In genomic region chr10:91887075-91887899, GRCh38 we compare ENCODE assay signal across 8 cellular contexts. TPM values are rescaled to one million over a fixed set of nuclear protein-coding genes. Genes with fewer than 3 reads are reported as not detected.
DNase-seq lines count a peak whose midpoint lies in the region; ATAC-seq and TF ChIP-seq lines count a peak whose summit lies in the region.

No MANE protein-coding gene starts in this region.

- peaks cover 55% of the 10 kb centered on the region for H3K4me1 Mint-ChIP-seq in GM23338
- H3K4me1 Mint-ChIP-seq in stimulated activated memory B cell treated with anti-CD40 and anti-IgM and Interleukin-4, amounts not matched to agents 10 μg/mL and 1 μg/mL and 100 μg/mL, for 72 hours, result peaks cover 18% of the 10 kb centered on the region

- H3K4me1 ChIP-seq in ACC112 (ENCODE audit: control insufficient read depth, insufficient read depth, low read length, unreplicated experiment) (peaks cover 9% of the 10 kb centered on the region), GM23338 (ENCODE audit: insufficient read depth) (peaks cover 46% of the 10 kb centered on the region), ectodermal cell (ENCODE audit: control insufficient read depth, insufficient read depth, low read length) (peaks cover 48% of the 10 kb centered on the region), lower lobe of right lung (peaks cover 28% of the 10 kb centered on the region)

- H3F3A ChIP-seq in GM23338 (replicated peaks; ENCODE audit: low read depth), result peaks cover 15% of the 10 kb centered on the region; the same call in 1 of the 2 replicates

- in situ Hi-C loops in KBM-7 (cut with MboI; ENCODE audit: low pct_unique_long_range_greater_than_20kb, low sequenced_read_pairs), result no loop called here

- H3K4me3 Mint-ChIP-seq in GM23338, result peak overlapping the region; percentile 74
- H3K4me3 Mint-ChIP-seq in stimulated activated memory B cell treated with anti-CD40 and anti-IgM and Interleukin-4, amounts not matched to agents 10 μg/mL and 1 μg/mL and 100 μg/mL, for 72 hours, result peak overlapping the region; percentile 94

- H3K4me2 ChIP-seq in GM23338, result peak overlapping the region; percentile 69

- peaks cover 4% of the 10 kb centered on the region; the same call in 2 of the 3 replicates for H3K36me3 Mint-ChIP-seq in GM23338 (ENCODE audit: low read depth)
- H3K36me3 Mint-ChIP-seq in stimulated activated memory B cell treated with anti-CD40 and anti-IgM and Interleukin-4, amounts not matched to agents 10 μg/mL and 1 μg/mL and 100 μg/mL, for 72 hours, result no peaks in the 10 kb centered on the region

- ATAC-seq in GM23338 (peak; percentile 91), lower lobe of right lung (peak; percentile 75 to 78), GM21529 (IDR thresholded peaks at IDR 0.05; ENCODE audit: unreplicated experiment) (no peak)
- peak; percentile 68 for ATAC-seq in stimulated activated memory B cell treated with anti-CD40 and anti-IgM and Interleukin-4, amounts not matched to agents 10 μg/mL and 1 μg/mL and 100 μg/mL, for 72 hours

- H3K4me3 ChIP-seq in ACC112 (ENCODE audit: low read depth, low read length), result peak overlapping the region; percentile 84
- peak overlapping the region; percentile 43 for H3K4me3 ChIP-seq in GM23338
- H3K4me3 ChIP-seq in ectodermal cell (ENCODE audit: insufficient read depth, low read depth, low read length), result peak overlapping the region; percentile 16
- peak overlapping the region; percentile 53 for H3K4me3 ChIP-seq in lower lobe of right lung

- H3K9me3 ChIP-seq in ectodermal cell (ENCODE audit: control insufficient read depth, low read length), result no peaks in the 10 kb centered on the region
- no peaks in the 10 kb centered on the region for H3K9me3 ChIP-seq in lower lobe of right lung

- H3K27ac Mint-ChIP-seq in GM23338, result peak overlapping the region; percentile 99
- peak overlapping the region; percentile 88 for H3K27ac Mint-ChIP-seq in stimulated activated memory B cell treated with anti-CD40 and anti-IgM and Interleukin-4, amounts not matched to agents 10 μg/mL and 1 μg/mL and 100 μg/mL, for 72 hours

- H3K27me3 Mint-ChIP-seq in GM23338 (ENCODE audit: insufficient read depth, low read depth, poor library complexity), result peaks cover 9% of the 10 kb centered on the region
- H3K27me3 Mint-ChIP-seq in stimulated activated memory B cell treated with anti-CD40 and anti-IgM and Interleukin-4, amounts not matched to agents 10 μg/mL and 1 μg/mL and 100 μg/mL, for 72 hours, result peaks cover 43% of the 10 kb centered on the region

- no peaks in the 10 kb centered on the region; the same call in 2 of the 3 replicates for H3K9me3 Mint-ChIP-seq in GM23338
- no peaks in the 10 kb centered on the region for H3K9me3 Mint-ChIP-seq in stimulated activated memory B cell treated with anti-CD40 and anti-IgM and Interleukin-4, amounts not matched to agents 10 μg/mL and 1 μg/mL and 100 μg/mL, for 72 hours

- H3K27me3 ChIP-seq in ACC112 (ENCODE audit: insufficient read depth, low read length), result no peaks in the 10 kb centered on the region
- H3K27me3 ChIP-seq in GM23338 (ENCODE audit: insufficient read depth), result no peaks in the 10 kb centered on the region
- no peaks in the 10 kb centered on the region for H3K27me3 ChIP-seq in ectodermal cell (ENCODE audit: control insufficient read depth, insufficient read depth, low read length, poor library complexity, severe bottlenecking)
- peaks cover 13% of the 10 kb centered on the region for H3K27me3 ChIP-seq in lower lobe of right lung (ENCODE audit: low read depth)

- DNase-seq in GM23338 (ENCODE audit: low spot score), result peak; percentile 97
- peak; percentile 34 for DNase-seq in activated CD4-positive, CD25-positive, alpha-beta regulatory T cell treated with anti-CD3 and anti-CD28 coated beads, Interleukin-2, amount 50 U/mL, for 72 hours
- no peak for DNase-seq in lower lobe of right lung
- no peak for DNase-seq in KBM-7

- no peaks in the 10 kb centered on the region for H4K20me1 ChIP-seq in GM23338 (replicated peaks; ENCODE audit: insufficient read depth)

- no peaks in the 10 kb centered on the region for H3K79me2 ChIP-seq in ACC112 (ENCODE audit: control insufficient read depth, insufficient read depth, low read length, unreplicated experiment)
- H3K79me2 ChIP-seq in GM23338 (replicated peaks; ENCODE audit: insufficient read depth), result no peaks in the 10 kb centered on the region

- intact Hi-C loops in lower lobe of right lung (cut with DNase I), result no loop called here

- H3K27ac ChIP-seq in ACC112 (ENCODE audit: low read depth, low read length) (no peak overlapping the region), GM23338 (ENCODE audit: low read depth) (peak overlapping the region; percentile 99), ectodermal cell (ENCODE audit: insufficient read depth, low read depth, low read length, poor library complexity, severe bottlenecking) (peak overlapping the region; percentile 82), lower lobe of right lung (no peak overlapping the region)

- H2AFZ ChIP-seq in ACC112 (ENCODE audit: low read length, unreplicated experiment) (peak overlapping the region; percentile 71), GM23338 (no peak overlapping the region)

- H3K36me3 ChIP-seq in ACC112 (ENCODE audit: insufficient read depth, low read length) (no peaks in the 10 kb centered on the region), GM23338 (ENCODE audit: insufficient read depth) (no peaks in the 10 kb centered on the region), ectodermal cell (ENCODE audit: control insufficient read depth, insufficient read depth, low read length) (no peaks in the 10 kb centered on the region), lower lobe of right lung (no peaks in the 10 kb centered on the region)

- H3K9me2 ChIP-seq in GM23338 (ENCODE audit: insufficient read depth), result peaks cover 13% of the 10 kb centered on the region; the same call in 1 of the 2 replicates

- 1% methylated on average over 60 of the region's 60 CpGs for WGBS in ectodermal cell, 2 experiments

- TF ChIP-seq CTCF in GM23338 (conservative IDR thresholded peaks at IDR 0.05; ENCODE audit: low read depth in 2 of 2) (no peak), lower lobe of right lung (IDR thresholded peaks at IDR 0.05) (no peak)

TF ChIP-seq in GM23338, 12 proteins besides CTCF, POLR2A, EP300 and RAD21 (continues in another document):
- TF ChIP-seq JUNB (IDR thresholded peaks at IDR 0.05; ENCODE audit: unreplicated experiment) (no peak), REST (IDR thresholded peaks at IDR 0.05; ENCODE audit: unreplicated experiment) (peak; percentile 16)

RNA-seq across cellular contexts. Expression of gene FGFBP3, which starts 22.0 kb away (rescaled TPM):
- 73.2 and 73.9 TPM in 2 replicates for total RNA-seq in GM23338 (2014; rRNA removed; shearing (Covaris generic))
- 65.7 and 71.9 TPM in 2 replicates for polyA plus RNA-seq in GM23338 (2016; fragmentation: Nextera tagmentation; extraction: Ambion mirVana)
- 141 TPM for polyA plus RNA-seq in ectodermal cell (2013, experiment 1 of 4)
- 77.0 TPM for polyA plus RNA-seq in ectodermal cell (2013, experiment 2 of 4)
- polyA plus RNA-seq in ectodermal cell (2013, experiment 3 of 4), result 63.8 TPM
- 72.5 TPM for polyA plus RNA-seq in ectodermal cell (2013, experiment 4 of 4)
- total RNA-seq in lower lobe of right lung, result 0.77 TPM

RNA-seq across cellular contexts. Expression of gene BTAF1, which starts 36.3 kb away (rescaled TPM):
- total RNA-seq in GM23338 (2014; rRNA removed; shearing (Covaris generic)), result 47.3 and 55.7 TPM in 2 replicates
- polyA plus RNA-seq in GM23338 (2016; fragmentation: Nextera tagmentation; extraction: Ambion mirVana), result 19.0 and 30.4 TPM in 2 replicates
- 46.8 TPM for polyA plus RNA-seq in ectodermal cell (2013, experiment 1 of 4)
- 54.5 TPM for polyA plus RNA-seq in ectodermal cell (2013, experiment 2 of 4)
- polyA plus RNA-seq in ectodermal cell (2013, experiment 3 of 4), result 37.2 TPM
- 43.4 TPM for polyA plus RNA-seq in ectodermal cell (2013, experiment 4 of 4)
- total RNA-seq in lower lobe of right lung, result 31.0 TPM

Comparison
In these comparisons a context has a peak if more than half of its experiments do, and no peak if none do; other contexts are left out.
1. H3K27ac ChIP-seq: peak in GM23338 (single experiment) and ectodermal cell (single experiment); none in ACC112 (single experiment) and lower lobe of right lung (single experiment).
2. H3K4me3 ChIP-seq: peak in every context shown above with its lines; median percentile 84 in ACC112; 53 in lower lobe of right lung; 43 in GM23338; 16 in ectodermal cell.
3. DNase-seq: peak in GM23338 (single experiment) and activated CD4-positive, CD25-positive, alpha-beta regulatory T cell treated with anti-CD3 and anti-CD28 coated beads, Interleukin-2, amount 50 U/mL, for 72 hours (single experiment); none in lower lobe of right lung (single experiment) and KBM-7 (single experiment).
4. RNA of gene FGFBP3, which starts 22.0 kb away (total RNA-seq): 73.2 to 73.9 TPM in GM23338; 0.77 TPM in lower lobe of right lung (single experiment); every median in the first group is over 10 times any median in the second.